ENCODE assay signal across 20 cellular contexts in the genomic region with DNA sequence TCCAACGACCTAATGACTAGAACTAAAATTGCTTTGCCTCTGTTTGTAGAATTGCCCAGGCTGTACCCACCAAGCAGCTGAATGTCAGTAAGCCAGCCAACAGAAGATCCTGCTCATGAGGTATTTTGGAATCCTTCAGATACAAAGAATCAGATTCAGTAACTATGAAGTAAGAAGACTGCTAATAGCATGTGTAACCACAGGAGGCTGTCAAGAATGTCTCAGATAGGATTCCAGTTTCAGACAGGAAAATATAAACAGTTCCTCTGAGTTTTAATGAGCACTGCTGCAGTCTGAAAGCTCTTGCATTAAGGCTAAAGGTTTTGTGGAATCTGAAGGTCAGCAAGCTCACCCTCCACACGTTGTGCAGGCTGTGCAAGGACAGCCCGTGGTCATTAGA.
A peak's percentile ranks its signal among the peaks of the same experiment; 100 is the strongest.
DNase-seq lines count a peak whose midpoint lies in the region; ATAC-seq and TF ChIP-seq lines count a peak whose summit lies in the region.
"Had no signal": no experiment of that assay in that cellular context is flagged by ENCODE, and none has a peak within 500 bp of the region (broad histone marks: within the 10 kb centered on the region; RNA-seq: fewer than 3 reads in every experiment).

No MANE protein-coding gene starts in this region.

- no peaks in the 10 kb centered on the region for H3K27me3 ChIP-seq in adipocyte (replicated peaks; ENCODE audit: control insufficient read depth, insufficient read depth, low read length)
- H3K27me3 ChIP-seq in body of pancreas, result no peaks in the 10 kb centered on the region
- H3K27me3 ChIP-seq in adrenal gland, result peaks cover 3% of the 10 kb centered on the region
- H3K27me3 ChIP-seq: ascending aorta had no signal

- DNase-seq in GM04504 (ENCODE audit: low read depth) (peak; percentile 42), adipocyte (ENCODE audit: low read depth) (peak; percentile 51), fibroblast of the aortic adventitia (ENCODE audit: low read depth) (peak; percentile 55), skeletal muscle cell (ENCODE audit: low read depth) (peak; percentile 67), body of pancreas (no peak), adrenal gland (no peak)
- DNase-seq: activated B cell treated with CpG ODN at 0.5 μM for 24 hours; activated CD8-positive, alpha-beta memory T cell treated with anti-CD3 and anti-CD28 coated beads, Interleukin-2, amount 10 ng/mL, durations not matched to agents 7 days and 5 days; activated effector memory CD4-positive, alpha-beta T cell treated with anti-CD3 and anti-CD28 coated beads, Interleukin-2, amount 50 U/mL, for 16 hours; DMS53; lower lobe of right lung; natural killer cell; NCI-H82; RPMI8226; stimulated activated CD4-positive, alpha-beta T cell treated with anti-CD3 and anti-CD28 coated beads, Interleukin-2, amount 100 ng/mL, for 24 hours; T-helper 17 cell had no signal

- H3K4me1 ChIP-seq in adipocyte (ENCODE audit: control insufficient read depth, insufficient read depth, low read length) (peaks cover 13% of the 10 kb centered on the region), body of pancreas (no peaks in the 10 kb centered on the region), adrenal gland (replicated peaks in 1 of 2) (no peaks in the 10 kb centered on the region)
- H3K4me1 ChIP-seq: ascending aorta, lower lobe of right lung had no signal

- peak; percentile 11 for TF ChIP-seq CTCF in fibroblast of the aortic adventitia (IDR thresholded peaks at IDR 0.05; ENCODE audit: insufficient read depth, low read length)
- no peak for TF ChIP-seq CTCF in body of pancreas (IDR thresholded peaks at IDR 0.05)
- no peak for TF ChIP-seq CTCF in adrenal gland (IDR thresholded peaks at IDR 0.05)

- H3K27ac ChIP-seq in body of pancreas (no peak overlapping the region), adrenal gland (no peak overlapping the region)
- H3K27ac ChIP-seq: ascending aorta, lower lobe of right lung had no signal

- no peaks in the 10 kb centered on the region for H3K36me3 ChIP-seq in adipocyte (ENCODE audit: control insufficient read depth, insufficient read depth, low read length, severe bottlenecking)
- H3K36me3 ChIP-seq in body of pancreas (replicated peaks in 1 of 2; ENCODE audit: insufficient read depth in 1 of 2, low read depth in 2 of 2), result no peaks in the 10 kb centered on the region
- no peaks in the 10 kb centered on the region for H3K36me3 ChIP-seq in adrenal gland (replicated peaks in 1 of 2)
- H3K36me3 ChIP-seq: ascending aorta, lower lobe of right lung had no signal

- ATAC-seq in HG02970 (IDR thresholded peaks at IDR 0.05; ENCODE audit: low FRiP score, unreplicated experiment) (no peak), body of pancreas (no peak), GM18502 (IDR thresholded peaks at IDR 0.05; ENCODE audit: poor library complexity, unreplicated experiment) (no peak)
- ATAC-seq: activated CD8-positive, alpha-beta memory T cell treated with anti-CD3 and anti-CD28 coated beads, Interleukin-2, amount 10 ng/mL, durations not matched to agents 7 days and 5 days; HepG2; lower lobe of right lung; natural killer cell; T-helper 17 cell had no signal

- WGBS in body of pancreas, 2 donors, result 51 to 63% methylated on average over 3 of the region's 3 CpGs
- WGBS in adrenal gland, 4 donors, result 37 to 69% (median 51%) methylated on average over 3 of the region's 3 CpGs

- H3K9ac ChIP-seq in adipocyte (ENCODE audit: low read length), result no peak overlapping the region

- intact Hi-C loops in body of pancreas (cut with DNase I) (loop anchor here (5.0 kb wide), 1 partner anchor 519 kb away; no protein-coding TSS in a partner anchor), adrenal gland (cut with DNase I) (loop anchor here in 1 of 2 donors (5.0 kb wide), 1 partner anchor 519 kb away; no protein-coding TSS in a partner anchor)

- TF ChIP-seq POLR2A in body of pancreas (IDR thresholded peaks at IDR 0.05), result no peak
- TF ChIP-seq POLR2A in adrenal gland (IDR thresholded peaks at IDR 0.05), result no peak

- H3K4me3 ChIP-seq in adipocyte (ENCODE audit: low read length), result no peak overlapping the region
- no peak overlapping the region for H3K4me3 ChIP-seq in fibroblast of the aortic adventitia (ENCODE audit: low read depth, low read length)
- no peak overlapping the region for H3K4me3 ChIP-seq in skeletal muscle cell (ENCODE audit: low read depth, low read length)
- no peak overlapping the region for H3K4me3 ChIP-seq in body of pancreas
- no peak overlapping the region for H3K4me3 ChIP-seq in adrenal gland
- H3K4me3 ChIP-seq: ascending aorta, lower lobe of right lung had no signal

- H3K9me3 ChIP-seq in adipocyte (ENCODE audit: control insufficient read depth, low read length), result no peaks in the 10 kb centered on the region
- no peaks in the 10 kb centered on the region for H3K9me3 ChIP-seq in body of pancreas
- no peaks in the 10 kb centered on the region for H3K9me3 ChIP-seq in adrenal gland (replicated peaks in 1 of 3)
- H3K9me3 ChIP-seq: ascending aorta, lower lobe of right lung had no signal

Comparison
In these comparisons a context has a peak if more than half of its experiments do, and no peak if none do; other contexts are left out.
1. DNase-seq: peak in GM04504 (single experiment), adipocyte (single experiment), fibroblast of the aortic adventitia (single experiment) and skeletal muscle cell (single experiment); none in body of pancreas (0 of 4) and adrenal gland (0 of 7).